ENCODE assay signal across 10 cellular contexts in genomic region chr4:173040200-173040599, GRCh38.
DNase-seq lines count a peak whose midpoint lies in the region; ATAC-seq and TF ChIP-seq lines count a peak whose summit lies in the region.
"Had no signal": no experiment of that assay in that cellular context is flagged by ENCODE, and none has a peak within 500 bp of the region (broad histone marks: within the 10 kb centered on the region; RNA-seq: fewer than 3 reads in every experiment).

No MANE protein-coding gene starts in this region.

- ATAC-seq in GM19043 (IDR thresholded peaks at IDR 0.05; ENCODE audit: low read depth, unreplicated experiment): peak; percentile 60
- peak; percentile 55 to 68 for ATAC-seq in gastrocnemius medialis
- no peak for ATAC-seq in omental fat pad (ENCODE audit: low FRiP score)

- H3K4me3 ChIP-seq in fibroblast of villous mesenchyme (ENCODE audit: low read depth, low read length) (no peak overlapping the region), gastrocnemius medialis (no peak overlapping the region)
- H3K4me3 ChIP-seq: thyroid gland had no signal

- no peak for TF ChIP-seq CTCF in fibroblast of villous mesenchyme (IDR thresholded peaks at IDR 0.05; ENCODE audit: insufficient read depth, low read depth, low read length)
- no peak for TF ChIP-seq CTCF in gastrocnemius medialis (IDR thresholded peaks at IDR 0.05 in 4 of 5, conservative IDR thresholded peaks at IDR 0.05 in 1 of 5)
- no peak for TF ChIP-seq CTCF in omental fat pad (IDR thresholded peaks at IDR 0.05)

- in situ Hi-C loops in gastrocnemius medialis (cut with MboI; ENCODE audit: low sequenced_read_pairs in 4 of 4): no loop called here

- intact Hi-C loops in gastrocnemius medialis (cut with DNase I; ENCODE audit: low total_unique reads) (no loop called here), posterior cingulate gyrus (cut with DNase I) (no loop called here)

- no peaks in the 10 kb centered on the region for H3K36me3 ChIP-seq in gastrocnemius medialis
- H3K36me3 ChIP-seq: thyroid gland had no signal

- H3K4me1 ChIP-seq in gastrocnemius medialis: peaks cover 0 to 15% of the 10 kb centered on the region in 2 donors

- H3K9me3 ChIP-seq in gastrocnemius medialis: no peaks in the 10 kb centered on the region
- H3K9me3 ChIP-seq: thyroid gland had no signal

- DNase-seq in NCI-H1092 (lab: John Stamatoyannopoulos, UW) (peak; percentile 14), fibroblast of villous mesenchyme (ENCODE audit: low read depth) (peak; percentile 9), gastrocnemius medialis (no peak), omental fat pad (ENCODE audit: low spot score) (no peak), posterior cingulate gyrus (no peak), caudate nucleus (lab: John Stamatoyannopoulos, UW) (no peak)
- DNase-seq: activated T-cell treated with anti-CD3 and anti-CD28 coated beads, Interleukin-2, amount 50 U/mL, for 1 hour had no signal

- no peak for TF ChIP-seq POLR2A in gastrocnemius medialis (IDR thresholded peaks at IDR 0.05)

- H3K27ac ChIP-seq in gastrocnemius medialis (peak overlapping the region in 1 of 4 donors; percentile 41), caudate nucleus (ENCODE audit: low read depth, low read length) (no peak overlapping the region)
- H3K27ac ChIP-seq: epithelial cell of prostate, thyroid gland had no signal

- H3K27me3 ChIP-seq in gastrocnemius medialis: no peaks in the 10 kb centered on the region
- H3K27me3 ChIP-seq: thyroid gland had no signal

Comparison
In these comparisons a context has a peak if more than half of its experiments do, and no peak if none do; other contexts are left out.
1. DNase-seq: peak in NCI-H1092 (single experiment) and fibroblast of villous mesenchyme (single experiment); none in gastrocnemius medialis (0 of 2), omental fat pad (single experiment), posterior cingulate gyrus (0 of 10) and caudate nucleus (0 of 61).